Comparison of ENCODE assay signal across 14 cellular contexts in the genomic region with DNA sequence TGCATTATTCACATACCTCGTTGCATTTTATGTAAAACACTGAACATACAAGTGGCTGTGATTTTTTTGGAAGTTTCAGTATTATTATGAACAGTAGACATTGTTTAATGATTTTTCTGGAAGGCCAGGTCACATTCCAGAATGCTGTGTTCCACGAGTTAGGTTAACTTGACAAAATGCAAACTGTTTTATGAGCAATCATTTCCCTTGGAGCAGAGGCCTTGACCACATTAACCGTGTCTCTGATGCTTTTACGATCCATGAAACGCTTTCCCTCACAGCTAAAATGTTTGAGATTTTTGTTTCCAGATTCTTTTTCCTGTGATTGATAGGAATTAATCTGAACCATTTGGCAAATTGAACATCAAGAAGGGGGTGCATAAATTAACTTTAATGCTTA. TPM values are rescaled to one million over a fixed set of nuclear protein-coding genes. Genes with fewer than 3 reads are reported as not detected.
DNase-seq lines count a peak whose midpoint lies in the region; ATAC-seq and TF ChIP-seq lines count a peak whose summit lies in the region.
"Had no signal": no experiment of that assay in that cellular context is flagged by ENCODE, and none has a peak within 500 bp of the region (broad histone marks: within the 10 kb centered on the region; RNA-seq: fewer than 3 reads in every experiment).

No MANE protein-coding gene starts in this region.

- TF ChIP-seq POLR2A in esophagus squamous epithelium (IDR thresholded peaks at IDR 0.05): no peak

- H3K27ac Mint-ChIP-seq in naive thymus-derived CD4-positive, alpha-beta T cell: no peak overlapping the region
- H3K27ac Mint-ChIP-seq: activated T-helper 17 cell treated with anti-CD3 and anti-CD28 coated beads, Interleukin-2, amount 50 U/mL, for 72 hours; stimulated activated naive B cell treated with anti-CD40 and anti-IgM and Interleukin-4, amounts not matched to agents 10 μg/mL and 1 μg/mL and 100 μg/mL, for 72 hours had no signal

- POLR2A ChIA-PET in SK-N-SH (lab: Yijun Ruan, JAX): no interaction called here
- POLR2A ChIA-PET in naive thymus-derived CD4-positive, alpha-beta T cell (lab: Charles Lee): no interaction called here

- TF ChIP-seq CTCF in SK-N-SH (IDR thresholded peaks at IDR 0.05) (no peak), esophagus squamous epithelium (IDR thresholded peaks at IDR 0.05) (no peak), osteoblast (IDR thresholded peaks at IDR 0.05; ENCODE audit: extremely low read depth, low read depth, low read length) (no peak)

- peaks cover 7 to 62% of the 10 kb centered on the region in 2 experiments for H3K4me1 ChIP-seq in SK-N-SH (ENCODE audit: control insufficient read depth in 1 of 2, insufficient read depth in 2 of 2, low read depth in 1 of 2, low read length in 1 of 2)
- peaks cover 32 to 100% (median 73%) of the 10 kb centered on the region in 3 donors for H3K4me1 ChIP-seq in esophagus squamous epithelium
- H3K4me1 ChIP-seq in osteoblast (ENCODE audit: insufficient read depth, low read length): peaks cover 52% of the 10 kb centered on the region
- H3K4me1 ChIP-seq in naive thymus-derived CD4-positive, alpha-beta T cell (ENCODE audit: control insufficient read depth in 2 of 2, insufficient read depth in 2 of 2, low read length in 2 of 2): no peaks in the 10 kb centered on the region

- no peak for TF ChIP-seq EP300 in SK-N-SH (IDR thresholded peaks at IDR 0.05; ENCODE audit: borderline replicate concordance in 1 of 2, low read depth in 1 of 2, low read length in 1 of 2)

- H3K36me3 ChIP-seq in SK-N-SH (replicated peaks in 1 of 2; ENCODE audit: control insufficient read depth in 1 of 2, insufficient read depth in 2 of 2, low read length in 1 of 2) (peaks cover 24 to 61% of the 10 kb centered on the region in 2 experiments), esophagus squamous epithelium (peaks cover 0 to 11% (median 0%) of the 10 kb centered on the region in 3 donors), osteoblast (ENCODE audit: insufficient read depth, low read length) (peaks cover 16% of the 10 kb centered on the region)
- H3K36me3 ChIP-seq in naive thymus-derived CD4-positive, alpha-beta T cell (ENCODE audit: control insufficient read depth in 2 of 3, insufficient read depth in 3 of 3, low read length in 3 of 3): peaks cover 0 to 7% (median 0%) of the 10 kb centered on the region in 3 experiments

- no peaks in the 10 kb centered on the region for H4K20me1 ChIP-seq in SK-N-SH (ENCODE audit: insufficient read depth)
- H4K20me1 ChIP-seq in osteoblast (ENCODE audit: insufficient read depth, low read length): peaks cover 28% of the 10 kb centered on the region

- H3K27ac ChIP-seq in SK-N-SH (ENCODE audit: low read depth in 2 of 2, low read length in 1 of 2): peak overlapping the region; percentile 34 to 98; a peak in 3 of 4 replicates
- H3K27ac ChIP-seq in esophagus squamous epithelium: peak overlapping the region; percentile 57 to 84 (median 70)
- H3K27ac ChIP-seq in osteoblast (ENCODE audit: low read depth, low read length): peak overlapping the region; percentile 29
- H3K27ac ChIP-seq in naive thymus-derived CD4-positive, alpha-beta T cell (ENCODE audit: low read depth, low read length): no peak overlapping the region
- H3K27ac ChIP-seq: BLaER1 treated with 17β-estradiol and CSF1 and Interleukin-3, amounts not matched to agents 10 nM and 100 nM had no signal

- H3K9ac ChIP-seq in SK-N-SH: no peak overlapping the region
- H3K9ac ChIP-seq: BLaER1 treated with 17β-estradiol and CSF1 and Interleukin-3, amounts not matched to agents 10 nM and 100 nM had no signal

- no peaks in the 10 kb centered on the region for H3K9me2 ChIP-seq in SK-N-SH

- 65% methylated on average over 5 of the region's 5 CpGs for WGBS in SK-N-SH (ENCODE audit: low lambda C conversion rate)
- 49 to 60% methylated on average over 5 of the region's 5 CpGs for WGBS in esophagus squamous epithelium, 2 donors

- H3K4me3 Mint-ChIP-seq in naive thymus-derived CD4-positive, alpha-beta T cell: no peak overlapping the region
- H3K4me3 Mint-ChIP-seq: activated T-helper 17 cell treated with anti-CD3 and anti-CD28 coated beads, Interleukin-2, amount 50 U/mL, for 72 hours; stimulated activated naive B cell treated with anti-CD40 and anti-IgM and Interleukin-4, amounts not matched to agents 10 μg/mL and 1 μg/mL and 100 μg/mL, for 72 hours had no signal

- TF ChIP-seq RAD21 in SK-N-SH (IDR thresholded peaks at IDR 0.05; ENCODE audit: low read length): no peak

- H3K27me3 ChIP-seq in SK-N-SH (ENCODE audit: insufficient read depth) (no peaks in the 10 kb centered on the region), esophagus squamous epithelium (no peaks in the 10 kb centered on the region), osteoblast (ENCODE audit: insufficient read depth, low read length) (no peaks in the 10 kb centered on the region)
- no peaks in the 10 kb centered on the region for H3K27me3 ChIP-seq in naive thymus-derived CD4-positive, alpha-beta T cell (ENCODE audit: control insufficient read depth in 2 of 2, insufficient read depth in 2 of 2, low read length in 2 of 2)
- H3K27me3 ChIP-seq: BLaER1 treated with 17β-estradiol and CSF1 and Interleukin-3, amounts not matched to agents 10 nM and 100 nM had no signal

- H2AFZ ChIP-seq in SK-N-SH (ENCODE audit: low read depth): no peak overlapping the region
- H2AFZ ChIP-seq in osteoblast (ENCODE audit: low read length): no peak overlapping the region

- peak; percentile 68 for DNase-seq in AG20443 (ENCODE audit: low spot score)
- no peak for DNase-seq in SK-N-SH
- DNase-seq in esophagus squamous epithelium (lab: John Stamatoyannopoulos, UW): no peak
- DNase-seq in osteoblast (ENCODE audit: insufficient read length, low spot score, missing footprints): peak; percentile 65
- no peak for DNase-seq in 8988T
- DNase-seq in naive thymus-derived CD4-positive, alpha-beta T cell: no peak
- no peak for DNase-seq in GOT3 (lab: John Stamatoyannopoulos, UW)
- DNase-seq: activated CD4-positive, alpha-beta T cell treated with anti-CD3 and anti-CD28 coated beads for 1 hour; cortex of kidney; hippocampal formation; stimulated activated naive B cell treated with anti-CD40 and anti-IgM and Interleukin-4, amounts not matched to agents 10 μg/mL and 1 μg/mL and 100 μg/mL, for 72 hours had no signal

- no peaks in the 10 kb centered on the region for H3K9me3 ChIP-seq in SK-N-SH
- H3K9me3 ChIP-seq in esophagus squamous epithelium: no peaks in the 10 kb centered on the region
- no peaks in the 10 kb centered on the region for H3K9me3 ChIP-seq in osteoblast (ENCODE audit: low read depth, low read length)
- no peaks in the 10 kb centered on the region for H3K9me3 ChIP-seq in naive thymus-derived CD4-positive, alpha-beta T cell (ENCODE audit: control insufficient read depth in 2 of 3, low read length in 3 of 3)
- H3K9me3 ChIP-seq: BLaER1 treated with 17β-estradiol and CSF1 and Interleukin-3, amounts not matched to agents 10 nM and 100 nM had no signal

- peaks cover 0 to 3% (median 0%) of the 10 kb centered on the region in 11 donors for H3K9me3 Mint-ChIP-seq in naive thymus-derived CD4-positive, alpha-beta T cell
- H3K9me3 Mint-ChIP-seq: activated T-helper 17 cell treated with anti-CD3 and anti-CD28 coated beads, Interleukin-2, amount 50 U/mL, for 72 hours had no signal

- H3K79me2 ChIP-seq in SK-N-SH (ENCODE audit: insufficient read depth) (peaks cover 94% of the 10 kb centered on the region), osteoblast (ENCODE audit: insufficient read depth, low read length) (peaks cover 64% of the 10 kb centered on the region)

- intact Hi-C loops in esophagus squamous epithelium (cut with DNase I): no loop called here
- intact Hi-C loops in naive thymus-derived CD4-positive, alpha-beta T cell (cut with micrococcal nuclease): no loop called here

- peaks cover 69% of the 10 kb centered on the region for H3F3A ChIP-seq in SK-N-SH (replicated peaks; ENCODE audit: insufficient read depth)

- H3K4me2 ChIP-seq in SK-N-SH (peak overlapping the region; percentile 18; the same call in 1 of the 2 replicates), osteoblast (ENCODE audit: insufficient read depth, low read length) (peak overlapping the region; percentile 42)
- H3K4me2 ChIP-seq: BLaER1 treated with 17β-estradiol and CSF1 and Interleukin-3, amounts not matched to agents 10 nM and 100 nM had no signal

- H3K36me3 Mint-ChIP-seq in naive thymus-derived CD4-positive, alpha-beta T cell: peaks cover 7 to 50% (median 44%) of the 10 kb centered on the region in 5 donors

- H3K4me3 ChIP-seq in SK-N-SH (ENCODE audit: low read depth in 2 of 2, low read length in 1 of 2) (no peak overlapping the region), esophagus squamous epithelium (no peak overlapping the region), osteoblast (ENCODE audit: insufficient read depth, low read length) (no peak overlapping the region)
- no peak overlapping the region for H3K4me3 ChIP-seq in naive thymus-derived CD4-positive, alpha-beta T cell (ENCODE audit: low read length)
- H3K4me3 ChIP-seq: BLaER1 treated with 17β-estradiol and CSF1 and Interleukin-3, amounts not matched to agents 10 nM and 100 nM had no signal

- CTCF ChIA-PET in SK-N-SH (lab: Yijun Ruan, JAX): no interaction called here
- CTCF ChIA-PET in naive thymus-derived CD4-positive, alpha-beta T cell (lab: Charles Lee): no interaction called here

- H3K4me1 Mint-ChIP-seq in naive thymus-derived CD4-positive, alpha-beta T cell: peaks cover 16 to 83% (median 55%) of the 10 kb centered on the region in 7 donors

- H3K27me3 Mint-ChIP-seq in naive thymus-derived CD4-positive, alpha-beta T cell: no peaks in the 10 kb centered on the region
- H3K27me3 Mint-ChIP-seq: activated T-helper 17 cell treated with anti-CD3 and anti-CD28 coated beads, Interleukin-2, amount 50 U/mL, for 72 hours; stimulated activated naive B cell treated with anti-CD40 and anti-IgM and Interleukin-4, amounts not matched to agents 10 μg/mL and 1 μg/mL and 100 μg/mL, for 72 hours had no signal

- ATAC-seq in GM21717 (IDR thresholded peaks at IDR 0.05; ENCODE audit: unreplicated experiment): no peak
- ATAC-seq in naive thymus-derived CD4-positive, alpha-beta T cell: no peak
- ATAC-seq: activated T-helper 17 cell treated with anti-CD3 and anti-CD28 coated beads, Interleukin-2, amount 50 U/mL, for 72 hours; stimulated activated naive B cell treated with anti-CD40 and anti-IgM and Interleukin-4, amounts not matched to agents 10 μg/mL and 1 μg/mL and 100 μg/mL, for 72 hours had no signal

TF ChIP-seq in SK-N-SH, 30 proteins besides CTCF, POLR2A, EP300 and RAD21 (continues in another document):
- TF ChIP-seq EZH2phosphoT487 (IDR thresholded peaks at IDR 0.05; ENCODE audit: borderline replicate concordance, low read depth) (no peak), TCF12 (IDR thresholded peaks at IDR 0.05) (no peak)

RNA-seq across cellular contexts. Expression of a gene that starts 57.8 kb away (rescaled TPM):
- 24.5 and 27.9 TPM in 2 replicates for polyA plus RNA-seq in SK-N-SH (2012; rRNA removed)
- 38.4 and 46.6 TPM in 2 replicates for polyA plus RNA-seq in SK-N-SH (2012; cell fraction: cytosol; rRNA removed)
- 21.4 and 39.6 TPM in 2 replicates for polyA plus RNA-seq in SK-N-SH (2012; cell fraction: nucleus; rRNA removed)
- total RNA-seq in esophagus squamous epithelium (10 to 100 TPM; 18.3 to 58.7 (median 29.7) TPM), osteoblast (66.0 and 69.8 TPM in 2 replicates)
- total RNA-seq in naive thymus-derived CD4-positive, alpha-beta T cell: 10 to 100 TPM; 13.4 to 28.6 (median 24.6) TPM
- polyA plus RNA-seq in naive thymus-derived CD4-positive, alpha-beta T cell: 10 to 100 TPM; 15.1 to 15.4 TPM

Comparison
In these comparisons a context has a peak if more than half of its experiments do, and no peak if none do; other contexts are left out.
1. DNase-seq: peak in AG20443 (single experiment) and osteoblast (single experiment); none in SK-N-SH (single experiment), esophagus squamous epithelium (single experiment), 8988T (single experiment), naive thymus-derived CD4-positive, alpha-beta T cell (0 of 9) and GOT3 (single experiment).